Comparison of ENCODE assay signal across 24 cellular contexts in the genomic region with DNA sequence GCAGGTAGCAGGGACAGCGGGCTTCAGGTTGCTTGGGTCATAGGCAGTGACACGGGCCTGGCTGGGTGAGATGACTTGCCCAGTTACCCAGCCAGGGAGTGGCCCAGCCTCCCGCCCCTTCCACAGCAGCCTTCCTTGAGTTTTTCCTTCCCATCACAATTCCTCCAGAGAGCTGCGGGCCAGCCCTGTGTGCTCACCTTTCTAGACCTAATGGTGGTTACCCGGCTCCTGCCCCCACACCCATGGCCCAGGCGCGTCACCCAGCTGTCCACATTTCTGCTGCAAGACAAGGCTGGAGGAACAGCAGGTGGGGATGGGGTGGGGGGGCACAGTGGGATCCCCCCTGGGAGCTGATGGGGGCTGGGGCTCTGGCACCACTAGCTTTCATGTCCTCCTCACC.
DNase-seq lines count a peak whose midpoint lies in the region; ATAC-seq, FAIRE-seq and TF ChIP-seq lines count a peak whose summit lies in the region.
"Had no signal": no experiment of that assay in that cellular context is flagged by ENCODE, and none has a peak within 500 bp of the region (broad histone marks: within the 10 kb centered on the region; RNA-seq: fewer than 3 reads in every experiment).

No MANE protein-coding gene starts in this region.

- peak in 2 of 3 donors; percentile 12 to 41 for DNase-seq in right lobe of liver
- DNase-seq in HepG2 (ENCODE audit: low spot score): no peak
- no peak for DNase-seq in esophagus muscularis mucosa (ENCODE audit: extremely low spot score)
- DNase-seq in neuronal stem cell (ENCODE audit: low spot score): no peak
- no peak for DNase-seq in substantia nigra (lab: John Stamatoyannopoulos, UW)
- DNase-seq in activated effector memory CD4-positive, alpha-beta T cell treated with anti-CD3 and anti-CD28 coated beads, Interleukin-2, amount 50 U/mL, for 16 hours: no peak
- DNase-seq: C1 segment of cervical spinal cord; CD4-positive, alpha-beta memory T cell; COR-L47; EL; GDM1; GOT3; HCEC 1CT; NCI-H1048; NCI-H1417; NCI-H1694; NCI-H2029 treated with DMSO at 0.1 percent for 48 hours; NCI-H446 treated with DMSO at 0.1 percent for 48 hours; NCI-H526; NCI-H82; PC-9; SHP77 had no signal

- H3K27me3 ChIP-seq in right lobe of liver (no peaks in the 10 kb centered on the region), HepG2 (ENCODE audit: control insufficient read depth in 1 of 2, insufficient read depth in 2 of 2, low read length in 2 of 2) (peaks cover 8 to 54% of the 10 kb centered on the region in 2 experiments; a peak in 4 of 5 replicates), esophagus muscularis mucosa (no peaks in the 10 kb centered on the region), neuronal stem cell (ENCODE audit: control insufficient read depth in 3 of 3, insufficient read depth in 3 of 3, low read depth in 1 of 3, low read length in 3 of 3) (peaks cover 0 to 25% (median 22%) of the 10 kb centered on the region in 3 experiments)

- CTCF ChIA-PET in HepG2 (lab: Yijun Ruan, JAX; ENCODE audit: low intra/inter-chr PET ratio, low total read pairs): no interaction called here

- H4K8ac ChIP-seq in neuronal stem cell (ENCODE audit: low read depth, low read length): no peak overlapping the region

- TF ChIP-seq POLR2A in right lobe of liver (IDR thresholded peaks at IDR 0.05) (no peak), HepG2 (IDR thresholded peaks at IDR 0.05; ENCODE audit: insufficient read depth in 1 of 2, low read depth in 2 of 2, low read length in 2 of 2) (no peak), esophagus muscularis mucosa (IDR thresholded peaks at IDR 0.05; ENCODE audit: low read depth) (no peak)

- TF ChIP-seq EP300 in HepG2 (IDR thresholded peaks at IDR 0.05; ENCODE audit: low read depth in 2 of 2, low read length in 2 of 2) (no peak), HepG2 (CRISPR knock-in tag; IDR thresholded peaks at IDR 0.05; ENCODE audit: borderline replicate concordance) (no peak), esophagus muscularis mucosa (IDR thresholded peaks at IDR 0.05) (no peak)

- H2AK5ac ChIP-seq in neuronal stem cell (ENCODE audit: low read depth, low read length): peak overlapping the region; percentile 73

- no peak overlapping the region for H3K27ac ChIP-seq in right lobe of liver
- no peak overlapping the region for H3K27ac ChIP-seq in HepG2 (ENCODE audit: extremely low read length, insufficient read depth, low read length)
- H3K27ac ChIP-seq in esophagus muscularis mucosa (replicated peaks in 1 of 4): peak overlapping the region; percentile 60 to 83 (median 62)
- no peak overlapping the region for H3K27ac ChIP-seq in neuronal stem cell (replicated peaks; ENCODE audit: low read length)
- no peak overlapping the region for H3K27ac ChIP-seq in substantia nigra (ENCODE audit: low read depth, low read length, poor library complexity, severe bottlenecking)
- H3K27ac ChIP-seq: PC-9 had no signal

- no peak overlapping the region for H2BK120ac ChIP-seq in neuronal stem cell (ENCODE audit: low read depth, low read length)

- H4K20me1 ChIP-seq in HepG2 (ENCODE audit: insufficient read depth, low read length): no peaks in the 10 kb centered on the region

- H3K79me1 ChIP-seq in neuronal stem cell (ENCODE audit: low read depth, low read length): peaks cover 3% of the 10 kb centered on the region

- ATAC-seq in right lobe of liver: no peak
- ATAC-seq in HepG2: no peak
- no peak for ATAC-seq in HG02678 (IDR thresholded peaks at IDR 0.05; ENCODE audit: unreplicated experiment)
- ATAC-seq: GM12878 had no signal

- TF ChIP-seq RAD21 in HepG2 (CRISPR knock-in tag; IDR thresholded peaks at IDR 0.05): no peak

- H3K36me3 ChIP-seq in right lobe of liver (no peaks in the 10 kb centered on the region), HepG2 (replicated peaks in 1 of 2; ENCODE audit: control insufficient read depth in 1 of 2, insufficient read depth in 2 of 2, low read length in 2 of 2) (no peaks in the 10 kb centered on the region), esophagus muscularis mucosa (peaks cover 0 to 20% (median 6%) of the 10 kb centered on the region in 4 donors), neuronal stem cell (replicated peaks in 1 of 2; ENCODE audit: control insufficient read depth in 2 of 2, insufficient read depth in 2 of 2, low read length in 2 of 2) (peaks cover 0 to 2% of the 10 kb centered on the region in 2 donors)

- WGBS in right lobe of liver (ENCODE audit: insufficient coverage, low coverage, low lambda C conversion rate, missing lambda C conversion rate): no CpG with 5 or more reads among the region's 7 CpGs
- 56% methylated on average over 5 of the region's 7 CpGs for WGBS in HepG2 (ENCODE audit: low lambda C conversion rate)
- 96% methylated on average over 4 of the region's 7 CpGs for WGBS in esophagus muscularis mucosa
- no CpG with 5 or more reads among the region's 7 CpGs for WGBS in neuronal stem cell (ENCODE audit: extremely low coverage in 2 of 2, insufficient read length in 2 of 2, insufficient replicate concordance in 1 of 2), 2 donors

- H3K9me3 ChIP-seq in right lobe of liver (no peaks in the 10 kb centered on the region), HepG2 (ENCODE audit: low read length) (no peaks in the 10 kb centered on the region), esophagus muscularis mucosa (no peaks in the 10 kb centered on the region), neuronal stem cell (replicated peaks in 1 of 2; ENCODE audit: control insufficient read depth in 2 of 2, insufficient read depth in 1 of 2, low read depth in 1 of 2, low read length in 2 of 2) (peaks cover 0 to 9% of the 10 kb centered on the region in 2 donors)

- H2AFZ ChIP-seq in HepG2 (ENCODE audit: low read length): no peak overlapping the region
- no peak overlapping the region for H2AFZ ChIP-seq in neuronal stem cell (ENCODE audit: low read length)
- H2AFZ ChIP-seq: PC-9 had no signal

- H3K79me2 ChIP-seq in HepG2 (ENCODE audit: insufficient read depth, low read length): no peaks in the 10 kb centered on the region

- H2BK15ac ChIP-seq in neuronal stem cell (ENCODE audit: low read length): peak overlapping the region; percentile 79

- H2BK12ac ChIP-seq in neuronal stem cell (ENCODE audit: low read length): peak overlapping the region; percentile 7

- no peak overlapping the region for H3K4ac ChIP-seq in neuronal stem cell (ENCODE audit: low read length)

- POLR2A ChIA-PET in HepG2 (lab: Yijun Ruan, JAX): no interaction called here

- H4K91ac ChIP-seq in neuronal stem cell (ENCODE audit: low read depth, low read length, poor library complexity): no peak overlapping the region

- no peak overlapping the region for H3K9ac ChIP-seq in HepG2 (ENCODE audit: insufficient read depth, low read depth, low read length)
- H3K9ac ChIP-seq in neuronal stem cell (ENCODE audit: low read depth, low read length, poor library complexity): no peak overlapping the region

- in situ Hi-C loops in HepG2 (cut with HindIII; ENCODE audit: extremely low pct_ligation_motif_present, low pct_unique_long_range_greater_than_20kb): no loop called here

- H3K4me3 ChIP-seq in right lobe of liver: no peak overlapping the region
- H3K4me3 ChIP-seq in HepG2 (replicated peaks in 1 of 3; ENCODE audit: insufficient read depth in 1 of 3, low read depth in 2 of 3, low read length in 3 of 3): no peak overlapping the region
- H3K4me3 ChIP-seq in esophagus muscularis mucosa: no peak overlapping the region
- H3K4me3 ChIP-seq in neuronal stem cell (ENCODE audit: low read length in 2 of 2): no peak overlapping the region
- H3K4me3 ChIP-seq: GM12878, PC-9 had no signal

- no peak for TF ChIP-seq CTCF in right lobe of liver (IDR thresholded peaks at IDR 0.05)
- TF ChIP-seq CTCF in HepG2 (CRISPR knock-in tag; IDR thresholded peaks at IDR 0.05): no peak
- no peak for TF ChIP-seq CTCF in esophagus muscularis mucosa (IDR thresholded peaks at IDR 0.05)

- no peak overlapping the region for H3K23ac ChIP-seq in neuronal stem cell (ENCODE audit: low read depth, low read length, poor library complexity)

- H3K18ac ChIP-seq in neuronal stem cell (ENCODE audit: low read length): peak overlapping the region; percentile 8

- FAIRE-seq in HepG2 (lab: Jason Lieb, UNC): no peak
- FAIRE-seq: GM12878 had no signal

- no peaks in the 10 kb centered on the region for H3K4me1 ChIP-seq in right lobe of liver
- no peaks in the 10 kb centered on the region for H3K4me1 ChIP-seq in HepG2 (ENCODE audit: insufficient read depth, low read length)
- peaks cover 5 to 67% (median 49%) of the 10 kb centered on the region in 4 donors for H3K4me1 ChIP-seq in esophagus muscularis mucosa
- peaks cover 21 to 45% of the 10 kb centered on the region in 2 donors for H3K4me1 ChIP-seq in neuronal stem cell (ENCODE audit: control insufficient read depth in 2 of 2, insufficient read depth in 1 of 2, low read depth in 1 of 2, low read length in 2 of 2)

- H3K14ac ChIP-seq in neuronal stem cell (ENCODE audit: low read length): no peak overlapping the region

- intact Hi-C loops in right lobe of liver (cut with DNase I): no loop called here
- intact Hi-C loops in HepG2 (cut with micrococcal nuclease; ENCODE audit: unreplicated experiment): no loop called here
- intact Hi-C loops in esophagus muscularis mucosa (cut with DNase I): no loop called here

- BruUV-seq in HepG2 (replicated peaks; lab: Mats Ljungman, UMichigan): no TSS peak

- no peak overlapping the region for H3K4me2 ChIP-seq in HepG2 (ENCODE audit: low read depth, low read length)
- no peak overlapping the region for H3K4me2 ChIP-seq in neuronal stem cell (ENCODE audit: insufficient read depth, low read length, poor library complexity, severe bottlenecking)
- H3K4me2 ChIP-seq: PC-9 had no signal

- no peak overlapping the region for H2BK5ac ChIP-seq in neuronal stem cell (ENCODE audit: low read length)

TF ChIP-seq in HepG2, 621 proteins besides CTCF, POLR2A, EP300 and RAD21 (continues in another document):
- TF ChIP-seq CREB3 (CRISPR knock-in tag; IDR thresholded peaks at IDR 0.05): no peak
- no peak for TF ChIP-seq KLF15 (CRISPR knock-in tag; IDR thresholded peaks at IDR 0.05; ENCODE audit: borderline replicate concordance)
- no peak for TF ChIP-seq TBL1XR1 (IDR thresholded peaks at IDR 0.05; ENCODE audit: borderline replicate concordance, low read length, partially characterized antibody)
- no peak for TF ChIP-seq ZNF24 (IDR thresholded peaks at IDR 0.05)
- TF ChIP-seq EHMT2 (IDR thresholded peaks at IDR 0.05; ENCODE audit: borderline replicate concordance, low read depth, low read length): no peak
- TF ChIP-seq ZNF746 (CRISPR knock-in tag; IDR thresholded peaks at IDR 0.05): no peak
- TF ChIP-seq U2AF1 (optimal IDR thresholded peaks at IDR 0.05; ENCODE audit: low read depth, low read length): no peak

Comparison
In these comparisons a context has a peak if more than half of its experiments do, and no peak if none do; other contexts are left out.
1. DNase-seq: peak in right lobe of liver (2 of 3); none in HepG2 (single experiment), esophagus muscularis mucosa (single experiment), neuronal stem cell (single experiment), substantia nigra (0 of 49) and activated effector memory CD4-positive, alpha-beta T cell treated with anti-CD3 and anti-CD28 coated beads, Interleukin-2, amount 50 U/mL, for 16 hours (single experiment).
2. H3K27ac ChIP-seq: peak in esophagus muscularis mucosa (4 of 4); none in right lobe of liver (0 of 3), HepG2 (single experiment), neuronal stem cell (single experiment) and substantia nigra (single experiment).